Comparison of ENCODE assay signal across 28 cellular contexts in the genomic region with DNA sequence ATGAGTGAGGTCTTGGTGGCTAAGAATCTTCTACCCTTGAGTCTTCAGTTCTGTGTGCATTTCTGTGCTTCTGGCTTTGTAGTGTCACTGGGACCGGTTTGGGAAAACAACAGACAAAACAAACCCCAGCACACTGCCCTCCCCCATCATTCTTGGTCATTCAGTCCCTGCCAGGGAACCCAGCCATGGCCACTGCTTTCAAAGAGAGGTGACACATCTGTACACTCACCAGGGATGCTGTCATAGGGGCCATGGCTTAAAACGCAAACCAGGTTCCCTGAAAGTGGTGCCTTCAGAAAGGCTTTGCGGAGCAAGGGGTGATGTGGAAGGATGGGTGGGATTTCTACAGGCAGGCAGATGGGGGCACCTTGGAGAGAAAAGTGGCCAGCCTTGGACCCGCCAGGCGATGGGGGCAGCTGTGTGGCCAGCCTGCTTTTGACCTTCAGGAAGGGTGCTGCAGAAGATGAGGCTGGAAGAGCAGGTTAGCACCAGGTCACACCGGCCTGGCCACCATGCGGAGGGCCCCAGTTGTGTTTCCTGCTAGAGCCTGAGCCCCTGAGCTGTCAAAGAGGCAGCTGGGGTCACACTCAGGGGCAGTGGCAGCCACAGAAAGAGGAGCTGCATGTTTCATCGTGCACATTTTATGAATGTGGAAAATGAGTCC.
"Had no signal": no experiment of that assay in that cellular context is flagged by ENCODE, and none has a peak within 500 bp of the region (broad histone marks: within the 10 kb centered on the region; RNA-seq: fewer than 3 reads in every experiment).

No MANE protein-coding gene starts in this region.

- H3K36me3 ChIP-seq: colonic mucosa, left ventricle myocardium inferior, right lobe of liver had no signal

- H3K4me3 ChIP-seq: colonic mucosa, dorsolateral prefrontal cortex, left ventricle myocardium inferior, right lobe of liver, smooth muscle cell had no signal

- H3K4me1 Mint-ChIP-seq: central memory CD8-positive, alpha-beta T cell had no signal

- H3K9me3 Mint-ChIP-seq: activated B cell treated with CpG ODN at 0.5 μM for 24 hours; activated naive CD8-positive, alpha-beta T cell treated with anti-CD3 and anti-CD28 coated beads, Interleukin-2, amount 50 U/mL, for 24 hours; activated T-cell treated with anti-CD3 and anti-CD28 coated beads, Interleukin-2, amount 50 U/mL, for 72 hours; central memory CD8-positive, alpha-beta T cell; effector memory CD8-positive, alpha-beta T cell; mesothelial cell of epicardium; naive thymus-derived CD8-positive, alpha-beta T cell; stimulated activated naive B cell treated with anti-CD40 and anti-IgM and Interleukin-4, amounts not matched to agents 10 μg/mL and 1 μg/mL and 100 μg/mL, for 72 hours; T-helper 1 cell treated with Interleukin-12 subunit alpha and Interleukin-12 subunit beta and Interleukin-4 antibody, amounts not matched to agents 30 μg/mL and 1 μg/mL, for 36 hours had no signal

- DNase-seq: activated B cell treated with CpG ODN at 0.5 μM for 24 hours; activated CD4-positive, alpha-beta T cell treated with anti-CD3 and anti-CD28 coated beads for 36 hours; activated CD4-positive, alpha-beta T cell treated with anti-CD3 and anti-CD28 coated beads, Interleukin-2, amount 50 U/mL, for 48 hours; activated CD8-positive, alpha-beta memory T cell treated with anti-CD3 and anti-CD28 coated beads, Interleukin-2, amount 50 U/mL, for 48 hours; activated gamma-delta T cell; activated naive CD4-positive, alpha-beta T cell treated with anti-CD3 and anti-CD28 coated beads, Interleukin-2, amount 50 U/mL, for 16 hours; activated naive CD8-positive, alpha-beta T cell treated with anti-CD3 and anti-CD28 coated beads, Interleukin-2, amount 50 U/mL, for 24 hours; activated T-cell treated with anti-CD3 and anti-CD28 coated beads, Interleukin-2, amount 50 U/mL, for 72 hours; colonic mucosa; effector memory CD8-positive, alpha-beta T cell; foreskin melanocyte; glutamatergic neuron; hippocampal formation; kidney glomerular epithelial cell; left ventricle myocardium inferior; naive thymus-derived CD8-positive, alpha-beta T cell; right lobe of liver; stimulated activated CD4-positive, alpha-beta T cell treated with anti-CD3 and anti-CD28 coated beads, Interleukin-2, amount 100 ng/mL, for 48 hours; stimulated activated CD8-positive, alpha-beta memory T cell treated with anti-CD3 and anti-CD28 coated beads, Interleukin-4, amount 100 ng/mL, for 48 hours; stimulated activated naive B cell treated with anti-CD40 and anti-IgM and Interleukin-4, amounts not matched to agents 10 μg/mL and 1 μg/mL and 100 μg/mL, for 72 hours; T1000 had no signal

- ATAC-seq: activated CD4-positive, alpha-beta T cell treated with anti-CD3 and anti-CD28 coated beads for 36 hours; activated naive CD8-positive, alpha-beta T cell treated with anti-CD3 and anti-CD28 coated beads, Interleukin-2, amount 50 U/mL, for 24 hours; activated T-cell treated with anti-CD3 and anti-CD28 coated beads, Interleukin-2, amount 50 U/mL, for 72 hours; effector memory CD8-positive, alpha-beta T cell; esophagus mucosa; naive thymus-derived CD8-positive, alpha-beta T cell; right lobe of liver; stimulated activated naive B cell treated with anti-CD40 and anti-IgM and Interleukin-4, amounts not matched to agents 10 μg/mL and 1 μg/mL and 100 μg/mL, for 72 hours had no signal

- H3K27ac ChIP-seq: colonic mucosa, left ventricle myocardium inferior, parathyroid adenoma, right lobe of liver had no signal

- H3K9me3 ChIP-seq: colonic mucosa, left ventricle myocardium inferior, right lobe of liver had no signal

- H3K36me3 Mint-ChIP-seq: mesothelial cell of epicardium; naive thymus-derived CD8-positive, alpha-beta T cell; stimulated activated naive B cell treated with anti-CD40 and anti-IgM and Interleukin-4, amounts not matched to agents 10 μg/mL and 1 μg/mL and 100 μg/mL, for 72 hours had no signal

- H3K4me3 Mint-ChIP-seq: activated B cell treated with CpG ODN at 0.5 μM for 24 hours; activated CD4-positive, alpha-beta T cell treated with anti-CD3 and anti-CD28 coated beads for 36 hours; activated naive CD8-positive, alpha-beta T cell treated with anti-CD3 and anti-CD28 coated beads, Interleukin-2, amount 50 U/mL, for 24 hours; activated T-cell treated with anti-CD3 and anti-CD28 coated beads, Interleukin-2, amount 50 U/mL, for 72 hours; central memory CD8-positive, alpha-beta T cell; effector memory CD8-positive, alpha-beta T cell; mesothelial cell of epicardium; naive thymus-derived CD8-positive, alpha-beta T cell; stimulated activated naive B cell treated with anti-CD40 and anti-IgM and Interleukin-4, amounts not matched to agents 10 μg/mL and 1 μg/mL and 100 μg/mL, for 72 hours; T-helper 1 cell treated with Interleukin-12 subunit alpha and Interleukin-12 subunit beta and Interleukin-4 antibody, amounts not matched to agents 30 μg/mL and 1 μg/mL, for 36 hours had no signal

- H3K27me3 ChIP-seq: right lobe of liver had no signal

- H3K4me1 ChIP-seq: parathyroid adenoma had no signal

- H3K27ac Mint-ChIP-seq: activated B cell treated with CpG ODN at 0.5 μM for 24 hours; activated CD4-positive, alpha-beta T cell treated with anti-CD3 and anti-CD28 coated beads for 36 hours; activated naive CD8-positive, alpha-beta T cell treated with anti-CD3 and anti-CD28 coated beads, Interleukin-2, amount 50 U/mL, for 24 hours; activated T-cell treated with anti-CD3 and anti-CD28 coated beads, Interleukin-2, amount 50 U/mL, for 72 hours; effector memory CD8-positive, alpha-beta T cell; mesothelial cell of epicardium; naive thymus-derived CD8-positive, alpha-beta T cell; stimulated activated naive B cell treated with anti-CD40 and anti-IgM and Interleukin-4, amounts not matched to agents 10 μg/mL and 1 μg/mL and 100 μg/mL, for 72 hours; T-helper 1 cell treated with Interleukin-12 subunit alpha and Interleukin-12 subunit beta and Interleukin-4 antibody, amounts not matched to agents 30 μg/mL and 1 μg/mL, for 36 hours had no signal
